ENCODE assay signal across 2 cellular contexts in genomic region chr3:177357352-177358084, GRCh38.
TF ChIP-seq lines count a peak whose summit lies in the region.

No MANE protein-coding gene starts in this region.

TF ChIP-seq in HEK293, 187 proteins besides CTCF, POLR2A, EP300 and RAD21 (continues in another document):
- TF ChIP-seq TSHZ1 (tag by site-specific recombination; IDR thresholded peaks at IDR 0.05; ENCODE audit: borderline replicate concordance) (no peak), GLIS2 (tag by site-specific recombination; IDR thresholded peaks at IDR 0.05) (no peak), ZNF777 (tag by site-specific recombination; IDR thresholded peaks at IDR 0.05; ENCODE audit: borderline replicate concordance) (no peak), PBX3 (CRISPR knock-in tag; IDR thresholded peaks at IDR 0.05) (no peak), ZFP37 (tag by site-specific recombination; IDR thresholded peaks at IDR 0.05) (no peak), IKZF3 (tag by site-specific recombination; IDR thresholded peaks at IDR 0.05) (no peak), ZSCAN4 (tag by site-specific recombination; IDR thresholded peaks at IDR 0.05) (no peak), ZNF560 (tag by site-specific recombination; IDR thresholded peaks at IDR 0.05; ENCODE audit: borderline replicate concordance) (no peak), ZNF701 (tag by site-specific recombination; IDR thresholded peaks at IDR 0.05) (no peak), ZNF140 (tag by site-specific recombination; IDR thresholded peaks at IDR 0.05) (no peak), ZNF132 (tag by site-specific recombination; IDR thresholded peaks at IDR 0.05; ENCODE audit: borderline replicate concordance) (no peak), ZNF830 (tag by site-specific recombination; IDR thresholded peaks at IDR 0.05; ENCODE audit: low read depth) (no peak), ZFP69B (tag by site-specific recombination; IDR thresholded peaks at IDR 0.05) (no peak), ZNF324 (tag by site-specific recombination; IDR thresholded peaks at IDR 0.05) (no peak), YY2 (tag by site-specific recombination; IDR thresholded peaks at IDR 0.05) (no peak), ZNF623 (tag by site-specific recombination; IDR thresholded peaks at IDR 0.05) (no peak), ZSCAN23 (tag by site-specific recombination; IDR thresholded peaks at IDR 0.05) (no peak), TRIM28 (IDR thresholded peaks at IDR 0.05; ENCODE audit: borderline replicate concordance, low read length) (peak; percentile 27; the same call in 1 of the 2 replicates), ZNF280C (tag by site-specific recombination; IDR thresholded peaks at IDR 0.05) (no peak), SCRT2 (tag by site-specific recombination; IDR thresholded peaks at IDR 0.05) (peak; percentile 77), YY1 (tag by site-specific recombination; IDR thresholded peaks at IDR 0.05) (no peak), ZNF302 (tag by site-specific recombination; IDR thresholded peaks at IDR 0.05; ENCODE audit: low read depth) (no peak)
- TF ChIP-seq, protein P1, sequence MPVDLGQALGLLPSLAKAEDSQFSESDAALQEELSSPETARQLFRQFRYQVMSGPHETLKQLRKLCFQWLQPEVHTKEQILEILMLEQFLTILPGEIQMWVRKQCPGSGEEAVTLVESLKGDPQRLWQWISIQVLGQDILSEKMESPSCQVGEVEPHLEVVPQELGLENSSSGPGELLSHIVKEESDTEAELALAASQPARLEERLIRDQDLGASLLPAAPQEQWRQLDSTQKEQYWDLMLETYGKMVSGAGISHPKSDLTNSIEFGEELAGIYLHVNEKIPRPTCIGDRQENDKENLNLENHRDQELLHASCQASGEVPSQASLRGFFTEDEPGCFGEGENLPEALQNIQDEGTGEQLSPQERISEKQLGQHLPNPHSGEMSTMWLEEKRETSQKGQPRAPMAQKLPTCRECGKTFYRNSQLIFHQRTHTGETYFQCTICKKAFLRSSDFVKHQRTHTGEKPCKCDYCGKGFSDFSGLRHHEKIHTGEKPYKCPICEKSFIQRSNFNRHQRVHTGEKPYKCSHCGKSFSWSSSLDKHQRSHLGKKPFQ (tag by site-specific recombination; IDR thresholded peaks at IDR 0.05) = no peak

TF ChIP-seq in K562, 482 proteins besides CTCF, POLR2A, EP300 and RAD21 (continued from another document and continues in another):
- TF ChIP-seq CHAMP1 (IDR thresholded peaks at IDR 0.05) (peak; percentile 72; the same call in 1 of the 2 replicates), KLF16 (IDR thresholded peaks at IDR 0.05) (peak; percentile 49; the same call in 1 of the 2 replicates), ZNF134 (CRISPR knock-in tag; conservative IDR thresholded peaks at IDR 0.05) (0 out of 2 replicates have a peak, but pooled peaks have one; percentile 7), TSC22D4 (tag; IDR thresholded peaks at IDR 0.05) (no peak), MXD1 (CRISPR knock-in tag; IDR thresholded peaks at IDR 0.05; ENCODE audit: borderline replicate concordance, poor library complexity, severe bottlenecking) (no peak), PURB (CRISPR knock-in tag; IDR thresholded peaks at IDR 0.05; ENCODE audit: low read depth) (no peak), ZEB2 (IDR thresholded peaks at IDR 0.05) (no peak; the same call in 1 of the 2 replicates), AFF1 (IDR thresholded peaks at IDR 0.05; ENCODE audit: low read depth in 1 of 2, partially characterized antibody in 2 of 2) (peak in 1 of 2 experiments; percentile 47), ZNF395 (CRISPR knock-in tag; IDR thresholded peaks at IDR 0.05) (peak; percentile 86), RCOR1 (IDR thresholded peaks at IDR 0.05; ENCODE audit: borderline replicate concordance in 1 of 2, low read depth in 2 of 2, low read length in 2 of 2) (peak in 1 of 2 experiments; percentile 76; a peak in 3 of 4 replicates), ZNF324 (CRISPR knock-in tag; IDR thresholded peaks at IDR 0.05) (no peak), ZNF586 (CRISPR knock-in tag; conservative IDR thresholded peaks at IDR 0.05) (no peak), SIN3B (IDR thresholded peaks at IDR 0.05; ENCODE audit: low read depth) (no peak), MEF2D (tag; conservative IDR thresholded peaks at IDR 0.05; ENCODE audit: low read depth) (no peak; the same call in 1 of the 2 replicates), CBFA2T2 (conservative IDR thresholded peaks at IDR 0.05) (peak; percentile 77), U2AF1 (optimal IDR thresholded peaks at IDR 0.05; ENCODE audit: low read depth, low read length) (no peak), CUX1 (CRISPR knock-in tag; IDR thresholded peaks at IDR 0.05) (no peak), SMAD3 (CRISPR knock-in tag; conservative IDR thresholded peaks at IDR 0.05) (no peak), ZC3H11A (IDR thresholded peaks at IDR 0.05; ENCODE audit: low read depth, low read length) (no peak), SMARCC2 (IDR thresholded peaks at IDR 0.05; ENCODE audit: low read depth) (peak; percentile 83), NFIX (CRISPR knock-in tag; IDR thresholded peaks at IDR 0.05; ENCODE audit: low read depth) (no peak), SMC3 (conservative IDR thresholded peaks at IDR 0.05; ENCODE audit: insufficient read depth, low read depth, low read length) (peak; percentile 25; the same call in 1 of the 2 replicates), CCNT2 (IDR thresholded peaks at IDR 0.05; ENCODE audit: borderline replicate concordance, extremely low read depth, insufficient read length, low read depth, low read length) (peak; percentile 32), HDAC8 (tag; IDR thresholded peaks at IDR 0.05) (no peak), POLR3A (IDR thresholded peaks at IDR 0.05; ENCODE audit: borderline replicate concordance, extremely low read depth, insufficient read depth, insufficient read length) (no peak), ARHGAP35 (IDR thresholded peaks at IDR 0.05; ENCODE audit: partially characterized antibody) (no peak), MEIS2 (IDR thresholded peaks at IDR 0.05; ENCODE audit: partially characterized antibody) (peak; percentile 21), ZNF449 (CRISPR knock-in tag; IDR thresholded peaks at IDR 0.05) (no peak), KHSRP (IDR thresholded peaks at IDR 0.05) (no peak), YBX1 (IDR thresholded peaks at IDR 0.05) (no peak), ZNF212 (CRISPR knock-in tag; IDR thresholded peaks at IDR 0.05) (no peak)
- TF ChIP-seq, protein P2, sequence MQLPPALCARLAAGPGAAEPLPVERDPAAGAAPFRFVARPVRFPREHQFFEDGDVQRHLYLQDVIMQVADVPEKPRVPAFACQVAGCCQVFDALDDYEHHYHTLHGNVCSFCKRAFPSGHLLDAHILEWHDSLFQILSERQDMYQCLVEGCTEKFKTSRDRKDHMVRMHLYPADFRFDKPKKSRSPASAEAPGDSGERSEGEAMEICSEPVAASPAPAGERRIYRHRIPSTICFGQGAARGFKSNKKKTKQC (CRISPR knock-in tag; IDR thresholded peaks at IDR 0.05) = no peak
- TF ChIP-seq, protein P3, sequence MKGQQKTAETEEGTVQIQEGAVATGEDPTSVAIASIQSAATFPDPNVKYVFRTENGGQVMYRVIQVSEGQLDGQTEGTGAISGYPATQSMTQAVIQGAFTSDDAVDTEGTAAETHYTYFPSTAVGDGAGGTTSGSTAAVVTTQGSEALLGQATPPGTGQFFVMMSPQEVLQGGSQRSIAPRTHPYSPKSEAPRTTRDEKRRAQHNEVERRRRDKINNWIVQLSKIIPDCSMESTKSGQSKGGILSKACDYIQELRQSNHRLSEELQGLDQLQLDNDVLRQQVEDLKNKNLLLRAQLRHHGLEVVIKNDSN (CRISPR knock-in tag; IDR thresholded peaks at IDR 0.05) = no peak
